In genomic region chr1:2588661-2589330, GRCh38 we compare ENCODE assay signal across 24 cellular contexts. TPM values are rescaled to one million over a fixed set of nuclear protein-coding genes. Genes with fewer than 3 reads are reported as not detected.
DNase-seq lines count a peak whose midpoint lies in the region; ATAC-seq and TF ChIP-seq lines count a peak whose summit lies in the region.
"Had no signal": no experiment of that assay in that cellular context is flagged by ENCODE, and none has a peak within 500 bp of the region (broad histone marks: within the 10 kb centered on the region; RNA-seq: fewer than 3 reads in every experiment).

No MANE protein-coding gene starts in this region.

- no peak for DNase-seq in activated CD4-positive, alpha-beta T cell treated with anti-CD3 and anti-CD28 coated beads for 36 hours
- DNase-seq in activated CD4-positive, alpha-beta T cell treated with anti-CD3 and anti-CD28 coated beads for 48 hours = no peak
- no peak for DNase-seq in CD4-positive, alpha-beta T cell
- no peak for DNase-seq in activated naive CD8-positive, alpha-beta T cell treated with anti-CD3 and anti-CD28 coated beads for 36 hours
- DNase-seq in NCI-H1694 (lab: John Stamatoyannopoulos, UW) (no peak), C1 segment of cervical spinal cord (lab: John Stamatoyannopoulos, UW) (no peak), 8988T (no peak)
- DNase-seq: activated effector memory CD4-positive, alpha-beta T cell treated with anti-CD3 and anti-CD28 coated beads, Interleukin-2, amount 50 U/mL, for 16 hours; DND-41; H7; head of caudate nucleus; immature natural killer cell; naive thymus-derived CD4-positive, alpha-beta T cell; NCI-H1436; NCI-H2171 treated with DMSO at 0.1 percent for 48 hours; NCI-H774; PC-9 had no signal

- H3K27ac ChIP-seq in CD4-positive, alpha-beta T cell (ENCODE audit: low read depth, low read length) = no peak overlapping the region
- H3K27ac ChIP-seq: A549, ascending aorta, PC-9, SJCRH30 had no signal

- no peaks in the 10 kb centered on the region for H3K27me3 Mint-ChIP-seq in activated CD4-positive, alpha-beta T cell treated with anti-CD3 and anti-CD28 coated beads for 36 hours
- no peaks in the 10 kb centered on the region for H3K27me3 Mint-ChIP-seq in CD4-positive, alpha-beta T cell
- H3K27me3 Mint-ChIP-seq in activated naive CD8-positive, alpha-beta T cell treated with anti-CD3 and anti-CD28 coated beads for 36 hours = no peaks in the 10 kb centered on the region
- peaks cover 5% of the 10 kb centered on the region for H3K27me3 Mint-ChIP-seq in nephron (ENCODE audit: low read depth)
- H3K27me3 Mint-ChIP-seq: naive thymus-derived CD4-positive, alpha-beta T cell had no signal

- H3K36me3 Mint-ChIP-seq in activated CD4-positive, alpha-beta T cell treated with anti-CD3 and anti-CD28 coated beads for 36 hours (ENCODE audit: low read depth) = peaks cover 12% of the 10 kb centered on the region
- H3K36me3 Mint-ChIP-seq in CD4-positive, alpha-beta T cell (ENCODE audit: low read depth) = peaks cover 22% of the 10 kb centered on the region
- peaks cover 3% of the 10 kb centered on the region for H3K36me3 Mint-ChIP-seq in activated naive CD8-positive, alpha-beta T cell treated with anti-CD3 and anti-CD28 coated beads for 36 hours
- peaks cover 4% of the 10 kb centered on the region for H3K36me3 Mint-ChIP-seq in nephron (ENCODE audit: low read depth)
- H3K36me3 Mint-ChIP-seq: immature natural killer cell had no signal

- peak overlapping the region; percentile 82 for H3K4me3 Mint-ChIP-seq in activated CD4-positive, alpha-beta T cell treated with anti-CD3 and anti-CD28 coated beads for 36 hours
- peak overlapping the region; percentile 45 for H3K4me3 Mint-ChIP-seq in CD4-positive, alpha-beta T cell
- peak overlapping the region; percentile 29 for H3K4me3 Mint-ChIP-seq in activated naive CD8-positive, alpha-beta T cell treated with anti-CD3 and anti-CD28 coated beads for 36 hours
- peak overlapping the region; percentile 34 to 37 (median 34) for H3K4me3 Mint-ChIP-seq in nephron

- no peak for TF ChIP-seq CTCF in CD4-positive, alpha-beta T cell (IDR thresholded peaks at IDR 0.05)
- TF ChIP-seq CTCF in nephron (IDR thresholded peaks at IDR 0.05; ENCODE audit: unreplicated experiment in 3 of 3) = no peak

- H3K27ac Mint-ChIP-seq in activated CD4-positive, alpha-beta T cell treated with anti-CD3 and anti-CD28 coated beads for 36 hours = no peak overlapping the region
- no peak overlapping the region for H3K27ac Mint-ChIP-seq in CD4-positive, alpha-beta T cell
- H3K27ac Mint-ChIP-seq in activated naive CD8-positive, alpha-beta T cell treated with anti-CD3 and anti-CD28 coated beads for 36 hours = peak overlapping the region; percentile 8
- H3K27ac Mint-ChIP-seq in nephron = no peak overlapping the region
- H3K27ac Mint-ChIP-seq: immature natural killer cell, WTC11 had no signal

- peaks cover 22% of the 10 kb centered on the region for H3K4me1 Mint-ChIP-seq in activated CD4-positive, alpha-beta T cell treated with anti-CD3 and anti-CD28 coated beads for 36 hours
- H3K4me1 Mint-ChIP-seq in CD4-positive, alpha-beta T cell (ENCODE audit: low read depth) = peaks cover 28% of the 10 kb centered on the region
- H3K4me1 Mint-ChIP-seq in activated naive CD8-positive, alpha-beta T cell treated with anti-CD3 and anti-CD28 coated beads for 36 hours = peaks cover 18% of the 10 kb centered on the region
- H3K4me1 Mint-ChIP-seq in nephron = peaks cover 13% of the 10 kb centered on the region

- intact Hi-C loops in activated CD4-positive, alpha-beta T cell treated with anti-CD3 and anti-CD28 coated beads for 36 hours (cut with DNase I, micrococcal nuclease) = loop anchor here in 1 of 2 experiments (5.0 to 10.0 kb wide), 2 partner anchors 334 to 1184 kb away; partner anchors contain the start of gene SMIM1
- intact Hi-C loops in CD4-positive, alpha-beta T cell (cut with DNase I, micrococcal nuclease) = loop anchor here in 1 of 2 experiments (5.0 kb wide), 1 partner anchor 391 kb away; no protein-coding TSS in a partner anchor

- H3K9me3 Mint-ChIP-seq in activated CD4-positive, alpha-beta T cell treated with anti-CD3 and anti-CD28 coated beads for 36 hours (ENCODE audit: low read depth) = no peaks in the 10 kb centered on the region
- no peaks in the 10 kb centered on the region for H3K9me3 Mint-ChIP-seq in CD4-positive, alpha-beta T cell
- no peaks in the 10 kb centered on the region for H3K9me3 Mint-ChIP-seq in activated naive CD8-positive, alpha-beta T cell treated with anti-CD3 and anti-CD28 coated beads for 36 hours
- no peaks in the 10 kb centered on the region for H3K9me3 Mint-ChIP-seq in nephron
- H3K9me3 Mint-ChIP-seq: immature natural killer cell; naive thymus-derived CD4-positive, alpha-beta T cell had no signal

- POLR2A ChIA-PET in activated CD4-positive, alpha-beta T cell treated with anti-CD3 and anti-CD28 coated beads for 36 hours (lab: Charles Lee) = no interaction called here
- POLR2A ChIA-PET in CD4-positive, alpha-beta T cell (lab: Charles Lee) = interaction anchor here (4.1 to 6.7 kb wide), 3 partner anchors 12 to 41 kb away, joined by 30 to 133 read pairs (median 109); partner anchors contain the start of gene TNFRSF14

- no peaks in the 10 kb centered on the region for H3K27me3 ChIP-seq in CD4-positive, alpha-beta T cell (ENCODE audit: control insufficient read depth, insufficient read depth, low read length)
- H3K27me3 ChIP-seq: ascending aorta, SJCRH30 had no signal

- no peaks in the 10 kb centered on the region for H3K9me3 ChIP-seq in CD4-positive, alpha-beta T cell (ENCODE audit: control insufficient read depth, low read length)
- H3K9me3 ChIP-seq: A549, ascending aorta, SJCRH30 had no signal

- no peak for ATAC-seq in activated CD4-positive, alpha-beta T cell treated with anti-CD3 and anti-CD28 coated beads for 36 hours
- ATAC-seq in CD4-positive, alpha-beta T cell (ENCODE audit: poor library complexity) = no peak
- ATAC-seq: A549; naive thymus-derived CD4-positive, alpha-beta T cell; WTC11 had no signal

- CTCF ChIA-PET in activated CD4-positive, alpha-beta T cell treated with anti-CD3 and anti-CD28 coated beads for 36 hours (lab: Charles Lee) = interaction anchor here (0.7 kb wide), 1 partner anchor 91 kb away, joined by 3 read pairs; no protein-coding TSS in a partner anchor
- CTCF ChIA-PET in CD4-positive, alpha-beta T cell (lab: Charles Lee) = no interaction called here

RNA-seq across cellular contexts. Expression of gene PRXL2B, which starts 2.2 kb away (rescaled TPM):
- total RNA-seq in activated CD4-positive, alpha-beta T cell treated with anti-CD3 and anti-CD28 coated beads for 36 hours = 10 to 100 TPM; 23.7 to 36.8 TPM
- 10 to 100 TPM; 11.0 to 12.8 TPM for total RNA-seq in CD4-positive, alpha-beta T cell
- total RNA-seq in activated naive CD8-positive, alpha-beta T cell treated with anti-CD3 and anti-CD28 coated beads for 36 hours = 10 to 100 TPM; 42.2 to 43.2 TPM

RNA-seq across cellular contexts. Expression of gene TNFRSF14, which starts 32.6 kb away (rescaled TPM):
- 100 to 1,000 TPM; 135 to 145 TPM for total RNA-seq in activated CD4-positive, alpha-beta T cell treated with anti-CD3 and anti-CD28 coated beads for 36 hours
- total RNA-seq in CD4-positive, alpha-beta T cell = 100 to 1,000 TPM; 191 to 194 TPM
- total RNA-seq in activated naive CD8-positive, alpha-beta T cell treated with anti-CD3 and anti-CD28 coated beads for 36 hours = 100 to 1,000 TPM in 1 of 2 experiments, 10 to 100 TPM in 1; 99.6 to 104 TPM
- total RNA-seq: SJCRH30 had no signal

RNA-seq across cellular contexts. Expression of gene MMEL1, which starts 44.0 kb away (rescaled TPM):
- total RNA-seq in activated CD4-positive, alpha-beta T cell treated with anti-CD3 and anti-CD28 coated beads for 36 hours = 1 to 10 TPM in 1 of 2 experiments, under 1 TPM in 1; 0.97 to 1.4 TPM
- 1 to 10 TPM in 1 of 2 experiments, under 1 TPM in 1; 0.67 to 1.8 TPM for total RNA-seq in CD4-positive, alpha-beta T cell
- total RNA-seq in activated naive CD8-positive, alpha-beta T cell treated with anti-CD3 and anti-CD28 coated beads for 36 hours = 1 to 10 TPM; 1.5 to 1.6 TPM
- total RNA-seq: ascending aorta, MCF 10A, SJCRH30, WTC11 had no signal

RNA-seq across cellular contexts. Expression of gene HES5, which starts 58.7 kb away (rescaled TPM):
- under 1 TPM in 1 of 2 experiments, not detected in 1; 0.14 TPM for total RNA-seq in activated CD4-positive, alpha-beta T cell treated with anti-CD3 and anti-CD28 coated beads for 36 hours
- not detected for total RNA-seq in CD4-positive, alpha-beta T cell
- total RNA-seq in activated naive CD8-positive, alpha-beta T cell treated with anti-CD3 and anti-CD28 coated beads for 36 hours = under 1 TPM in 1 of 2 experiments, not detected in 1; 0.28 TPM
- total RNA-seq: ascending aorta; MCF 10A; naive thymus-derived CD4-positive, alpha-beta T cell; PC-9; SJCRH30; T-helper 2 cell treated with Interferon-gamma antibody and Interleukin-4, amounts not matched to agents 100 ng/mL and 5 ng/mL, for 36 hours; WTC11 had no signal

Comparison
In these comparisons a context has a peak if more than half of its experiments do, and no peak if none do; other contexts are left out.
1. H3K4me3 Mint-ChIP-seq: peak in every context shown above with its lines; median percentile 82 in activated CD4-positive, alpha-beta T cell treated with anti-CD3 and anti-CD28 coated beads for 36 hours; 45 in CD4-positive, alpha-beta T cell; 34 in nephron; 29 in activated naive CD8-positive, alpha-beta T cell treated with anti-CD3 and anti-CD28 coated beads for 36 hours.